25 cellular contexts compared by ENCODE assay signal in the genomic region with DNA sequence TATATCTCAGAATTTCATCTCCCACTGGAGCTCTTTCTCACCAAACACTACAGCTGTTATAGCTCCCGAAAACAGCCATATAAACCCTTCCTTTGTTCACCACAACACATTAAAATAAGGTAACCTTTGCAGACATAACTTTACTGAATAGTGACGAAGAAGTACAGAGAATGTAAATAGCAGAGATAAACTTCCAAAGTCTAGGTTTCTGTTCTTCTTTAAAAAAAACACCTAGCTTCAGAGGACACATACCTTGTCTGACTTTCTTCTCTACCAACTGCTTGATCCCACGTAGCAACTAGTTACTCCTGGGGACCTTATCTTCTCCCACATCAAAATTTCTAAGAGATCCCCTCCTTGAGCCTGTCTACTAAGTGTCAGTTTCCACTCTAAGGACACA.
"Had no signal": no experiment of that assay in that cellular context is flagged by ENCODE, and none has a peak within 500 bp of the region (broad histone marks: within the 10 kb centered on the region; RNA-seq: fewer than 3 reads in every experiment).

No MANE protein-coding gene starts in this region.

- H3K9me3 ChIP-seq: lower lobe of right lung, psoas muscle, testis, tibial artery had no signal

- H3K27me3 ChIP-seq: dorsolateral prefrontal cortex, foreskin keratinocyte, testis, tibial artery had no signal

- FAIRE-seq: colon, small intestine had no signal

- ATAC-seq: esophagus mucosa; foreskin keratinocyte; left ventricle myocardium superior; lower lobe of right lung; naive thymus-derived CD8-positive, alpha-beta T cell; right cardiac atrium had no signal

- H3K27ac ChIP-seq: dorsolateral prefrontal cortex, epithelial cell of prostate, foreskin keratinocyte, lower lobe of right lung, testis, tibial artery had no signal

- H3K4me1 ChIP-seq: foreskin keratinocyte, lower lobe of right lung, testis had no signal

- DNase-seq: dorsolateral prefrontal cortex; effector CD4-positive, alpha-beta T cell; foreskin keratinocyte; hypothalamus; immature natural killer cell; islet precursor cell; kidney glomerular epithelial cell; left ventricle myocardium superior; lower lobe of right lung; naive thymus-derived CD8-positive, alpha-beta T cell; nephron progenitor cell; nucleus accumbens; posterior cingulate gyrus; psoas muscle; right cardiac atrium; small intestine; stimulated activated CD4-positive, alpha-beta T cell treated with anti-CD3 and anti-CD28 coated beads, Interleukin-15, amount 100 ng/mL, for 24 hours; stimulated activated CD4-positive, alpha-beta T cell treated with anti-CD3 and anti-CD28 coated beads, Interleukin-2, amount 100 ng/mL, for 48 hours; stimulated activated naive CD4-positive, alpha-beta T cell treated with Interleukin-2 at 50 U/mL for 16 hours; substantia nigra; testis; tibial artery had no signal

- H3K4me3 ChIP-seq: dorsolateral prefrontal cortex, lower lobe of right lung, psoas muscle, testis, tibial artery had no signal
